19 cellular contexts compared by ENCODE assay signal in the genomic region with DNA sequence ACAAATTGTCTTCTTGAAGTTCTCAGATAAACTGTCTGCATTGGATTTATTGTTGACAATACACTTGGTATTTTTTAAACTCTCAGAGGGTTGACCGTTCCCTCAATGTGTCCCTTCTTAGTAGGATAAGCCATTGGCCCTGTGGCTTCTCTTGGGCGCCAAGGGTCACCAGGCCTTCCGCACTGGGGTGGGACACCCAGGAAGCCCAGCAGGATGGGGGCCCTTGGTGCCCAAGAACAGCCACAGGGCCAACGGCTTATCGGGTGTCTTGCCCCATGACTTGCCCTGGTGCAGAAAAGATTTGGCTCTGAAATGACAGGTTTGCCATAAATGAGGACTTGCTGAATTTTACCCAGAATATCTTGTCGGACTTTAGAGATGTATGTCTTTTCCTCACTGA.
"Had no signal": no experiment of that assay in that cellular context is flagged by ENCODE, and none has a peak within 500 bp of the region (broad histone marks: within the 10 kb centered on the region; RNA-seq: fewer than 3 reads in every experiment).

No MANE protein-coding gene starts in this region.

- H3K9me3 ChIP-seq: esophagus muscularis mucosa, gastroesophageal sphincter, lower lobe of right lung had no signal

- H3K4me1 ChIP-seq: esophagus muscularis mucosa, foreskin keratinocyte, gastroesophageal sphincter, heart left ventricle, lower lobe of right lung had no signal

- H3K27me3 ChIP-seq: foreskin keratinocyte, heart left ventricle, hepatocyte had no signal

- H2AFZ ChIP-seq: hepatocyte had no signal

- DNase-seq: dermis blood vessel endothelial cell; dorsolateral prefrontal cortex; effector CD8-positive, alpha-beta T cell; effector memory CD8-positive, alpha-beta T cell; endodermal cell; foreskin keratinocyte; heart left ventricle; hypothalamus; immature natural killer cell; left cardiac atrium; left ventricle myocardium superior; lower lobe of right lung; mesenchymal stem cell; mucosa of descending colon had no signal

- H3K4me3 ChIP-seq: coronary artery, dorsolateral prefrontal cortex, esophagus muscularis mucosa, gastroesophageal sphincter, heart left ventricle, hepatocyte, lower lobe of right lung, mucosa of descending colon had no signal

- H3K4me2 ChIP-seq: hepatocyte had no signal

- ATAC-seq: effector memory CD8-positive, alpha-beta T cell; foreskin keratinocyte; gastroesophageal sphincter; heart left ventricle; left cardiac atrium; left ventricle myocardium superior; lower lobe of right lung; mucosa of descending colon had no signal

- H3K27ac ChIP-seq: coronary artery, dorsolateral prefrontal cortex, epithelial cell of prostate, esophagus muscularis mucosa, foreskin keratinocyte, gastroesophageal sphincter, heart left ventricle, hepatocyte, lower lobe of right lung had no signal

- H3K36me3 ChIP-seq: esophagus muscularis mucosa, gastroesophageal sphincter, heart left ventricle, lower lobe of right lung had no signal
